2 cellular contexts compared by ENCODE assay signal in the genomic region with DNA sequence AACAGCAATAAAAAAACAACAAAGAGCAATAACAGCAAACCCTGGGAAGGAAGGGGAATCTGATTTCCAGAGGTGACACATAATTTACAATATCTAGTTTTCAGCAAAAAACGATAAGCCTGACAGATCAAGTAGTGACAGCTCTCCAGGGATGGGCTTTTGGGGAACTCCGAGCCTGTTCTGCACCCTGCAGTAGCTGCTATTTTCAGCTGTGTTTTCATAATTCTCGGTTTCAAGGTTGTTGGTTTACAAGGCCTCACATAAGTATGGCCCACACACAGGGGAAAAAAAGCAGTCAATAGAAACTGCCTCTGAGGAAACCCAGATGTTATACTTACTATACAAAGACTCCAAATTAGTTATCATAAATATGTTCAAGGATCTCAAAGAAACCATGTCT.
TF ChIP-seq lines count a peak whose summit lies in the region.

No MANE protein-coding gene starts in this region.

TF ChIP-seq in GM12878, 131 proteins besides CTCF, POLR2A, EP300 and RAD21 (continued from another document and continues in another):
- no peak for TF ChIP-seq ZBTB11 (CRISPR knock-in tag; IDR thresholded peaks at IDR 0.05)
- 0 out of 2 replicates have a peak, but pooled peaks have one; percentile 16 for TF ChIP-seq GABPA (IDR thresholded peaks at IDR 0.05; ENCODE audit: low read depth)
- no peak for TF ChIP-seq ASH2L (IDR thresholded peaks at IDR 0.05; ENCODE audit: borderline replicate concordance, low read depth)
- TF ChIP-seq SMAD5 (IDR thresholded peaks at IDR 0.05; ENCODE audit: low read depth), result no peak
- TF ChIP-seq RB1 (IDR thresholded peaks at IDR 0.05; ENCODE audit: borderline replicate concordance), result no peak
- TF ChIP-seq RAD51 (IDR thresholded peaks at IDR 0.05), result no peak
- no peak for TF ChIP-seq NR2C2 (IDR thresholded peaks at IDR 0.05; ENCODE audit: borderline replicate concordance, control insufficient read depth, insufficient read length, low read depth)
- TF ChIP-seq MYB (IDR thresholded peaks at IDR 0.05; ENCODE audit: borderline replicate concordance, low read depth, low read length), result no peak
- TF ChIP-seq PML (IDR thresholded peaks at IDR 0.05; ENCODE audit: low read length), result peak; percentile 35; the same call in 1 of the 2 replicates
- no peak for TF ChIP-seq DPF2 (IDR thresholded peaks at IDR 0.05)
- TF ChIP-seq TARDBP (IDR thresholded peaks at IDR 0.05; ENCODE audit: borderline replicate concordance), result no peak
- TF ChIP-seq SIN3A (IDR thresholded peaks at IDR 0.05; ENCODE audit: low read depth, low read length), result no peak
- no peak for TF ChIP-seq HCFC1 (IDR thresholded peaks at IDR 0.05; ENCODE audit: low read length)
- TF ChIP-seq SUZ12 (IDR thresholded peaks at IDR 0.05; ENCODE audit: unreplicated experiment), result no peak
- TF ChIP-seq CBFB (IDR thresholded peaks at IDR 0.05; ENCODE audit: low read depth), result no peak
- no peak for TF ChIP-seq BMI1 (IDR thresholded peaks at IDR 0.05; ENCODE audit: borderline replicate concordance)
- TF ChIP-seq YY1 (IDR thresholded peaks at IDR 0.05; ENCODE audit: low read depth, low read length), result no peak
- TF ChIP-seq RBBP5 (conservative IDR thresholded peaks at IDR 0.05), result no peak
- TF ChIP-seq MTA2 (IDR thresholded peaks at IDR 0.05; ENCODE audit: low read depth), result 0 out of 2 replicates have a peak, but pooled peaks have one; percentile 22
- peak; percentile 52; the same call in 1 of the 2 replicates for TF ChIP-seq SPI1 (IDR thresholded peaks at IDR 0.05; ENCODE audit: borderline replicate concordance, insufficient read depth, low read depth, low read length)
- no peak for TF ChIP-seq NR2C1 (IDR thresholded peaks at IDR 0.05)
- no peak for TF ChIP-seq E4F1 (IDR thresholded peaks at IDR 0.05; ENCODE audit: borderline replicate concordance, partially characterized antibody)
- no peak for TF ChIP-seq IRF4 (IDR thresholded peaks at IDR 0.05; ENCODE audit: low read depth, low read length)
- TF ChIP-seq, protein P1, sequence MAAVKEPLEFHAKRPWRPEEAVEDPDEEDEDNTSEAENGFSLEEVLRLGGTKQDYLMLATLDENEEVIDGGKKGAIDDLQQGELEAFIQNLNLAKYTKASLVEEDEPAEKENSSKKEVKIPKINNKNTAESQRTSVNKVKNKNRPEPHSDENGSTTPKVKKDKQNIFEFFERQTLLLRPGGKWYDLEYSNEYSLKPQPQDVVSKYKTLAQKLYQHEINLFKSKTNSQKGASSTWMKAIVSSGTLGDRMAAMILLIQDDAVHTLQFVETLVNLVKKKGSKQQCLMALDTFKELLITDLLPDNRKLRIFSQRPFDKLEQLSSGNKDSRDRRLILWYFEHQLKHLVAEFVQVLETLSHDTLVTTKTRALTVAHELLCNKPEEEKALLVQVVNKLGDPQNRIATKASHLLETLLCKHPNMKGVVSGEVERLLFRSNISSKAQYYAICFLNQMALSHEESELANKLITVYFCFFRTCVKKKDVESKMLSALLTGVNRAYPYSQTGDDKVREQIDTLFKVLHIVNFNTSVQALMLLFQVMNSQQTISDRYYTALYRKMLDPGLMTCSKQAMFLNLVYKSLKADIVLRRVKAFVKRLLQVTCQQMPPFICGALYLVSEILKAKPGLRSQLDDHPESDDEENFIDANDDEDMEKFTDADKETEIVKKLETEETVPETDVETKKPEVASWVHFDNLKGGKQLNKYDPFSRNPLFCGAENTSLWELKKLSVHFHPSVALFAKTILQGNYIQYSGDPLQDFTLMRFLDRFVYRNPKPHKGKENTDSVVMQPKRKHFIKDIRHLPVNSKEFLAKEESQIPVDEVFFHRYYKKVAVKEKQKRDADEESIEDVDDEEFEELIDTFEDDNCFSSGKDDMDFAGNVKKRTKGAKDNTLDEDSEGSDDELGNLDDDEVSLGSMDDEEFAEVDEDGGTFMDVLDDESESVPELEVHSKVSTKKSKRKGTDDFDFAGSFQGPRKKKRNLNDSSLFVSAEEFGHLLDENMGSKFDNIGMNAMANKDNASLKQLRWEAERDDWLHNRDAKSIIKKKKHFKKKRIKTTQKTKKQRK (IDR thresholded peaks at IDR 0.05; ENCODE audit: low read depth, low read length), result no peak
- no peak for TF ChIP-seq BRCA1 (IDR thresholded peaks at IDR 0.05; ENCODE audit: low read depth, low read length)

TF ChIP-seq in SK-N-SH treated with all-trans-retinoic acid at 6 μM for 48 hours, 23 proteins besides CTCF, POLR2A, EP300 and RAD21 (continued from another document):
- TF ChIP-seq, protein P2, sequence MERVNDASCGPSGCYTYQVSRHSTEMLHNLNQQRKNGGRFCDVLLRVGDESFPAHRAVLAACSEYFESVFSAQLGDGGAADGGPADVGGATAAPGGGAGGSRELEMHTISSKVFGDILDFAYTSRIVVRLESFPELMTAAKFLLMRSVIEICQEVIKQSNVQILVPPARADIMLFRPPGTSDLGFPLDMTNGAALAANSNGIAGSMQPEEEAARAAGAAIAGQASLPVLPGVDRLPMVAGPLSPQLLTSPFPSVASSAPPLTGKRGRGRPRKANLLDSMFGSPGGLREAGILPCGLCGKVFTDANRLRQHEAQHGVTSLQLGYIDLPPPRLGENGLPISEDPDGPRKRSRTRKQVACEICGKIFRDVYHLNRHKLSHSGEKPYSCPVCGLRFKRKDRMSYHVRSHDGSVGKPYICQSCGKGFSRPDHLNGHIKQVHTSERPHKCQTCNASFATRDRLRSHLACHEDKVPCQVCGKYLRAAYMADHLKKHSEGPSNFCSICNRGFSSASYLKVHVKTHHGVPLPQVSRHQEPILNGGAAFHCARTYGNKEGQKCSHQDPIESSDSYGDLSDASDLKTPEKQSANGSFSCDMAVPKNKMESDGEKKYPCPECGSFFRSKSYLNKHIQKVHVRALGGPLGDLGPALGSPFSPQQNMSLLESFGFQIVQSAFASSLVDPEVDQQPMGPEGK (CRISPR knock-in tag; IDR thresholded peaks at IDR 0.05; ENCODE audit: borderline replicate concordance), result no peak
- no peak for TF ChIP-seq ZNF565 (CRISPR knock-in tag; conservative IDR thresholded peaks at IDR 0.05; ENCODE audit: low read depth)
